In genomic region chr7:86485842-86486241, GRCh38 we compare ENCODE assay signal across 16 cellular contexts.
DNase-seq lines count a peak whose midpoint lies in the region; ATAC-seq and TF ChIP-seq lines count a peak whose summit lies in the region.
"Had no signal": no experiment of that assay in that cellular context is flagged by ENCODE, and none has a peak within 500 bp of the region (broad histone marks: within the 10 kb centered on the region; RNA-seq: fewer than 3 reads in every experiment).

No MANE protein-coding gene starts in this region.

- peak; percentile 22 for DNase-seq in GM10266 (ENCODE audit: extremely low spot score)
- DNase-seq in GM20000 (ENCODE audit: low spot score), result peak; percentile 15
- peak; percentile 4 for DNase-seq in left kidney (ENCODE audit: low read depth, low spot score)
- DNase-seq in Right ventricle myocardium inferior (ENCODE audit: missing footprints), result no peak
- DNase-seq in activated T-cell treated with anti-CD3 and anti-CD28 coated beads for 4 hours, result no peak
- DNase-seq: COR-L47, GF-D8, NCI-H1105, NCI-H1694, NCI-H2081 treated with DMSO at 0.1 percent for 48 hours, NCI-H510A treated with DMSO at 0.1 percent for 48 hours, NCI-H774, T-helper 1 cell had no signal

- no peak for TF ChIP-seq CTCF in GM10266 (IDR thresholded peaks at IDR 0.05; ENCODE audit: control insufficient read depth, insufficient read depth, low read depth, missing control alignments)
- TF ChIP-seq CTCF in GM20000 (IDR thresholded peaks at IDR 0.05; ENCODE audit: extremely low read depth, missing control alignments), result no peak

- intact Hi-C loops in Right ventricle myocardium inferior (cut with DNase I), result no loop called here

- peak; percentile 51 for ATAC-seq in HG03159 (IDR thresholded peaks at IDR 0.05; ENCODE audit: unreplicated experiment)
- no peak for ATAC-seq in Right ventricle myocardium inferior
- ATAC-seq in GM19035 (IDR thresholded peaks at IDR 0.05; ENCODE audit: unreplicated experiment), result no peak
- ATAC-seq: K562 had no signal

Comparison
In these comparisons a context has a peak if more than half of its experiments do, and no peak if none do; other contexts are left out.
1. DNase-seq: peak in GM10266 (single experiment), GM20000 (single experiment) and left kidney (single experiment); none in Right ventricle myocardium inferior (single experiment) and activated T-cell treated with anti-CD3 and anti-CD28 coated beads for 4 hours (single experiment).